ENCODE assay signal across 8 cellular contexts in genomic region chr14:68628605-68629310, GRCh38.
A peak's percentile ranks its signal among the peaks of the same experiment; 100 is the strongest.
DNase-seq lines count a peak whose midpoint lies in the region; ATAC-seq and TF ChIP-seq lines count a peak whose summit lies in the region.

No MANE protein-coding gene starts in this region.

- no peaks in the 10 kb centered on the region for H3K27me3 Mint-ChIP-seq in CD8-positive, alpha-beta T cell (ENCODE audit: low read depth)
- H3K27me3 Mint-ChIP-seq in T-helper 2 cell treated with Interferon-gamma antibody and Interleukin-4, amounts not matched to agents 5 μg/mL and 100 μg/mL, for 36 hours (ENCODE audit: low read depth): peaks cover 16% of the 10 kb centered on the region
- no peaks in the 10 kb centered on the region for H3K27me3 Mint-ChIP-seq in effector memory CD8-positive, alpha-beta T cell
- peaks cover 0 to 2% of the 10 kb centered on the region in 2 donors for H3K27me3 Mint-ChIP-seq in natural killer cell treated with Interleukin-12 subunit alpha and Interleukin-12 subunit beta and Interleukin-15 and Interleukin-18, amount 100 ng/mL, for 72 hours

- CTCF ChIA-PET in CD8-positive, alpha-beta T cell (lab: Charles Lee): interaction anchor here (1.4 to 2.0 kb wide), 3 partner anchors 11 to 188 kb away, joined by 4 to 11 read pairs (median 4); no protein-coding TSS in a partner anchor

- no peaks in the 10 kb centered on the region for H3K27me3 ChIP-seq in CD8-positive, alpha-beta T cell (ENCODE audit: insufficient read depth, low read length)

- no peak for TF ChIP-seq CTCF in CD8-positive, alpha-beta T cell (IDR thresholded peaks at IDR 0.05)

- peak in 6 of 7 experiments; percentile 15 to 63 (median 40) for DNase-seq in CD8-positive, alpha-beta T cell
- peak; percentile 38 for DNase-seq in T-helper 2 cell treated with Interferon-gamma antibody and Interleukin-4, amounts not matched to agents 5 μg/mL and 100 μg/mL, for 36 hours (ENCODE audit: low spot score)
- DNase-seq in effector memory CD8-positive, alpha-beta T cell: peak; percentile 9 to 48 (median 30)
- no peak for DNase-seq in natural killer cell treated with Interleukin-12 subunit alpha and Interleukin-12 subunit beta and Interleukin-15 and Interleukin-18, amount 100 ng/mL, for 72 hours (ENCODE audit: low spot score)

- no peaks in the 10 kb centered on the region for H3K9me3 Mint-ChIP-seq in CD8-positive, alpha-beta T cell
- no peaks in the 10 kb centered on the region for H3K9me3 Mint-ChIP-seq in T-helper 2 cell treated with Interferon-gamma antibody and Interleukin-4, amounts not matched to agents 5 μg/mL and 100 μg/mL, for 36 hours
- no peaks in the 10 kb centered on the region for H3K9me3 Mint-ChIP-seq in effector memory CD8-positive, alpha-beta T cell
- H3K9me3 Mint-ChIP-seq in natural killer cell treated with Interleukin-12 subunit alpha and Interleukin-12 subunit beta and Interleukin-15 and Interleukin-18, amount 100 ng/mL, for 72 hours: no peaks in the 10 kb centered on the region

- H3K36me3 ChIP-seq in CD8-positive, alpha-beta T cell (ENCODE audit: insufficient read depth, low read length): no peaks in the 10 kb centered on the region

- peak overlapping the region; percentile 81 for H3K4me3 Mint-ChIP-seq in CD8-positive, alpha-beta T cell
- H3K4me3 Mint-ChIP-seq in T-helper 2 cell treated with Interferon-gamma antibody and Interleukin-4, amounts not matched to agents 5 μg/mL and 100 μg/mL, for 36 hours: peak overlapping the region; percentile 69
- H3K4me3 Mint-ChIP-seq in effector memory CD8-positive, alpha-beta T cell: peak overlapping the region; percentile 71 to 74
- H3K4me3 Mint-ChIP-seq in natural killer cell treated with Interleukin-12 subunit alpha and Interleukin-12 subunit beta and Interleukin-15 and Interleukin-18, amount 100 ng/mL, for 72 hours: peak overlapping the region; percentile 55

- peak overlapping the region; percentile 84 for H3K27ac Mint-ChIP-seq in CD8-positive, alpha-beta T cell
- H3K27ac Mint-ChIP-seq in T-helper 2 cell treated with Interferon-gamma antibody and Interleukin-4, amounts not matched to agents 5 μg/mL and 100 μg/mL, for 36 hours: peak overlapping the region; percentile 36
- H3K27ac Mint-ChIP-seq in effector memory CD8-positive, alpha-beta T cell: peak overlapping the region; percentile 75 to 84
- peak overlapping the region in 1 of 2 donors; percentile 81 for H3K27ac Mint-ChIP-seq in natural killer cell treated with Interleukin-12 subunit alpha and Interleukin-12 subunit beta and Interleukin-15 and Interleukin-18, amount 100 ng/mL, for 72 hours

- peaks cover 23% of the 10 kb centered on the region for H3K4me1 Mint-ChIP-seq in CD8-positive, alpha-beta T cell (ENCODE audit: low read depth)
- peaks cover 13% of the 10 kb centered on the region for H3K4me1 Mint-ChIP-seq in T-helper 2 cell treated with Interferon-gamma antibody and Interleukin-4, amounts not matched to agents 5 μg/mL and 100 μg/mL, for 36 hours (ENCODE audit: low read depth)
- H3K4me1 Mint-ChIP-seq in effector memory CD8-positive, alpha-beta T cell (ENCODE audit: low read depth in 2 of 2): peaks cover 0 to 5% of the 10 kb centered on the region in 2 donors
- H3K4me1 Mint-ChIP-seq in natural killer cell treated with Interleukin-12 subunit alpha and Interleukin-12 subunit beta and Interleukin-15 and Interleukin-18, amount 100 ng/mL, for 72 hours (ENCODE audit: low read depth in 2 of 2): peaks cover 5 to 16% of the 10 kb centered on the region in 2 donors

- H3K36me3 Mint-ChIP-seq in CD8-positive, alpha-beta T cell: no peaks in the 10 kb centered on the region
- no peaks in the 10 kb centered on the region for H3K36me3 Mint-ChIP-seq in T-helper 2 cell treated with Interferon-gamma antibody and Interleukin-4, amounts not matched to agents 5 μg/mL and 100 μg/mL, for 36 hours (ENCODE audit: low read depth)
- peaks cover 4% of the 10 kb centered on the region for H3K36me3 Mint-ChIP-seq in effector memory CD8-positive, alpha-beta T cell (ENCODE audit: insufficient read depth)
- H3K36me3 Mint-ChIP-seq in natural killer cell treated with Interleukin-12 subunit alpha and Interleukin-12 subunit beta and Interleukin-15 and Interleukin-18, amount 100 ng/mL, for 72 hours: no peaks in the 10 kb centered on the region

- POLR2A ChIA-PET in CD8-positive, alpha-beta T cell (lab: Charles Lee): interaction anchor here (0.7 to 1.7 kb wide), 5 partner anchors 54 to 164 kb away, joined by 3 to 6 read pairs (median 3); partner anchors contain the start of gene ZFP36L1

- H3K4me1 ChIP-seq in CD8-positive, alpha-beta T cell (ENCODE audit: insufficient read depth, low read length): peaks cover 16% of the 10 kb centered on the region

- peak overlapping the region; percentile 30 for H3K27ac ChIP-seq in CD8-positive, alpha-beta T cell (ENCODE audit: low read depth, low read length)

- H3K9me3 ChIP-seq in CD8-positive, alpha-beta T cell (ENCODE audit: low read length): no peaks in the 10 kb centered on the region

- H3K4me3 ChIP-seq in CD8-positive, alpha-beta T cell (ENCODE audit: low read depth, low read length): peak overlapping the region; percentile 46

- peak; percentile 75 for ATAC-seq in CD8-positive, alpha-beta T cell
- ATAC-seq in effector memory CD8-positive, alpha-beta T cell (replicated peaks): peak; percentile 90
- peak in 1 of 2 donors; percentile 52 for ATAC-seq in natural killer cell treated with Interleukin-12 subunit alpha and Interleukin-12 subunit beta and Interleukin-15 and Interleukin-18, amount 100 ng/mL, for 72 hours
- ATAC-seq in HG03159 (IDR thresholded peaks at IDR 0.05; ENCODE audit: unreplicated experiment): no peak
- no peak for ATAC-seq in HG02852 (IDR thresholded peaks at IDR 0.05; ENCODE audit: unreplicated experiment)
- ATAC-seq in HG02970 (IDR thresholded peaks at IDR 0.05; ENCODE audit: low FRiP score, unreplicated experiment): no peak
- no peak for ATAC-seq in GM18498 (IDR thresholded peaks at IDR 0.05; ENCODE audit: unreplicated experiment)

- intact Hi-C loops in CD8-positive, alpha-beta T cell (cut with DNase I, micrococcal nuclease): loop anchor here (5.0 kb wide), 2 partner anchors 59 to 159 kb away; no protein-coding TSS in a partner anchor

Comparison
In these comparisons a context has a peak if more than half of its experiments do, and no peak if none do; other contexts are left out.
1. ATAC-seq: peak in CD8-positive, alpha-beta T cell (single experiment) and effector memory CD8-positive, alpha-beta T cell (single experiment); none in HG03159 (single experiment), HG02852 (single experiment), HG02970 (single experiment) and GM18498 (single experiment).
2. Peak in every context shown above with its lines, with median percentiles within 50 percentile points of each other: H3K4me3 Mint-ChIP-seq.